ENCODE assay signal across 11 cellular contexts in genomic region chr16:89563639-89564392, GRCh38. TPM values are rescaled to one million over a fixed set of nuclear protein-coding genes. Genes with fewer than 3 reads are reported as not detected.
DNase-seq lines count a peak whose midpoint lies in the region; ATAC-seq, FAIRE-seq and TF ChIP-seq lines count a peak whose summit lies in the region.
"Had no signal": no experiment of that assay in that cellular context is flagged by ENCODE, and none has a peak within 500 bp of the region (broad histone marks: within the 10 kb centered on the region; RNA-seq: fewer than 3 reads in every experiment).

No MANE protein-coding gene starts in this region.

- H3K27me3 ChIP-seq in endodermal cell (ENCODE audit: control insufficient read depth, insufficient read depth, low read length, poor library complexity, severe bottlenecking) = no peaks in the 10 kb centered on the region
- H3K27me3 ChIP-seq: heart left ventricle had no signal

- peaks cover 56% of the 10 kb centered on the region for H3K4me1 Mint-ChIP-seq in endodermal cell

- peaks cover 41% of the 10 kb centered on the region for H3K36me3 ChIP-seq in endodermal cell (ENCODE audit: control insufficient read depth, insufficient read depth, low read length)

- TF ChIP-seq CTCF in A549 (IDR thresholded peaks at IDR 0.05) (no peak), endodermal cell (conservative IDR thresholded peaks at IDR 0.05) (no peak)

- H3K4me2 ChIP-seq in A549 = peak overlapping the region; percentile 99

- H3K9ac ChIP-seq in endodermal cell (ENCODE audit: extremely low read depth, low read length, poor library complexity, severe bottlenecking) = peak overlapping the region; percentile 28

- H3K36me3 Mint-ChIP-seq in endodermal cell (ENCODE audit: low read depth) = peaks cover 35% of the 10 kb centered on the region

- H3K27me3 Mint-ChIP-seq in endodermal cell (ENCODE audit: insufficient read depth) = peaks cover 6% of the 10 kb centered on the region

- peak overlapping the region; percentile 79 for H3K27ac Mint-ChIP-seq in endodermal cell

- H3K9me3 ChIP-seq in A549 (no peaks in the 10 kb centered on the region), endodermal cell (ENCODE audit: control insufficient read depth, low read length) (no peaks in the 10 kb centered on the region)
- H3K9me3 ChIP-seq: heart left ventricle had no signal

- POLR2A ChIA-PET in A549 (lab: Yijun Ruan, JAX) = interaction anchor here (0.9 to 1.4 kb wide), 2 partner anchors 17 to 70 kb away, joined by 3 read pairs; no protein-coding TSS in a partner anchor

- TF ChIP-seq EP300 in A549 (IDR thresholded peaks at IDR 0.05) = no peak

- TF ChIP-seq RAD21 in A549 (conservative IDR thresholded peaks at IDR 0.05 in 1 of 2, IDR thresholded peaks at IDR 0.05 in 1 of 2) = no peak

- WGBS in A549 (ENCODE audit: missing lambda C conversion rate) = 54% methylated on average over 12 of the region's 12 CpGs
- WGBS in endodermal cell (ENCODE audit: insufficient coverage in 1 of 2, insufficient read length in 1 of 2), 2 experiments = 87 to 88% methylated on average over 10 to 12 of the region's 12 CpGs

- H3K4me3 Mint-ChIP-seq in endodermal cell = peak overlapping the region; percentile 94

- CTCF ChIA-PET in A549 (lab: Yijun Ruan, JAX) = interaction anchor here (1.0 to 2.7 kb wide), 6 partner anchors 10 to 78 kb away, joined by 3 to 11 read pairs (median 4); partner anchors contain the start of gene CPNE7

- peak overlapping the region; percentile 99 for H3K4me3 ChIP-seq in A549
- H3K4me3 ChIP-seq in endodermal cell (ENCODE audit: low read length) = peak overlapping the region; percentile 87
- H3K4me3 ChIP-seq: heart left ventricle had no signal

- TF ChIP-seq POLR2A in A549 (IDR thresholded peaks at IDR 0.05; ENCODE audit: low read length) = no peak

- H3K27ac ChIP-seq in A549 (peak overlapping the region in 1 of 2 experiments; percentile 96; a peak in 3 of 6 replicates), endodermal cell (ENCODE audit: low read depth, low read length) (no peak overlapping the region)
- H3K27ac ChIP-seq: heart left ventricle had no signal

- FAIRE-seq in A549 (lab: Jason Lieb, UNC) = no peak
- FAIRE-seq: bronchial epithelial cell had no signal

- no peak for DNase-seq in A549 (ENCODE audit: low read depth in 1 of 2, low spot score in 1 of 2)
- peak; percentile 38 for DNase-seq in ELR (ENCODE audit: low read depth)
- no peak for DNase-seq in endodermal cell
- DNase-seq in hippocampal formation (lab: John Stamatoyannopoulos, UW) = no peak
- no peak for DNase-seq in hepatic stellate cell (ENCODE audit: low spot score)
- DNase-seq: DMS79 treated with DMSO at 0.1 percent for 48 hours, heart left ventricle had no signal

- H3K9me3 Mint-ChIP-seq in endodermal cell = no peaks in the 10 kb centered on the region

- no peak for ATAC-seq in A549
- no peak for ATAC-seq in HG02970 (IDR thresholded peaks at IDR 0.05; ENCODE audit: low FRiP score, unreplicated experiment)
- ATAC-seq in GM19467 (IDR thresholded peaks at IDR 0.05; ENCODE audit: unreplicated experiment) = no peak
- ATAC-seq: heart left ventricle had no signal

- H3K4me1 ChIP-seq in A549 (peaks cover 49% of the 10 kb centered on the region), endodermal cell (ENCODE audit: control insufficient read depth, insufficient read depth, low read length) (peaks cover 14% of the 10 kb centered on the region)

TF ChIP-seq in A549, 52 proteins besides CTCF, POLR2A, EP300 and RAD21:
- 0 out of 2 replicates have a peak, but pooled peaks have one; percentile 10 for TF ChIP-seq HOXA7 (CRISPR knock-in tag; IDR thresholded peaks at IDR 0.05)
- 0 out of 2 replicates have a peak, but pooled peaks have one; percentile 10 for TF ChIP-seq TFCP2L1 (CRISPR knock-in tag; IDR thresholded peaks at IDR 0.05)
- TF ChIP-seq KDM1A (IDR thresholded peaks at IDR 0.05; ENCODE audit: low read depth) = no peak
- TF ChIP-seq JUN (IDR thresholded peaks at IDR 0.05) = peak in 1 of 2 experiments; percentile 44; a peak in 1 of 5 replicates
TF ChIP-seq in A549: peak in this region for 3.

TF ChIP-seq in PFSK-1, 5 proteins besides CTCF, POLR2A, EP300 and RAD21:
- TF ChIP-seq POLR2AphosphoS5 (IDR thresholded peaks at IDR 0.05; ENCODE audit: low read depth, low read length) (peak; percentile 39; the same call in 1 of the 2 replicates), SIN3A (IDR thresholded peaks at IDR 0.05; ENCODE audit: borderline replicate concordance, insufficient read depth, low read length) (no peak)
TF ChIP-seq in PFSK-1: peak in this region for 1.

RNA-seq across cellular contexts. Expression of gene RPL13, which starts 3.3 kb away (rescaled TPM):
- 2,291 and 2,911 TPM in 2 replicates for polyA plus RNA-seq in A549 (2011; rRNA removed)
- polyA plus RNA-seq in A549 (2012; cell fraction: cytosol; rRNA removed) = 5,546 and 6,996 TPM in 2 replicates
- polyA plus RNA-seq in A549 (2012; cell fraction: nucleus; rRNA removed) = 3,523 and 4,870 TPM in 2 replicates
- polyA plus RNA-seq in A549 (2017; fragmentation: RNase III; extraction: RNeasy Plus Mini Kit Qiagen cat#74134 plus additional on column Dnase treatment) = 2,979 to 3,246 TPM (median 3,044 TPM) in 3 replicates
- polyA minus RNA-seq in A549 (2011; rRNA and poly(A)+ RNA removed) = 1,187 and 1,226 TPM in 2 replicates
- 6,865 TPM for polyA plus RNA-seq in PFSK-1 (2012; ENCODE audit: insufficient read length, low read depth)
- total RNA-seq in endodermal cell = 1,000 to 10,000 TPM; 1,911 to 2,019 TPM
- polyA plus RNA-seq in endodermal cell (2013, experiment 1 of 2) = 2,841 TPM
- polyA plus RNA-seq in endodermal cell (2013, experiment 2 of 2) = 2,695 TPM

RNA-seq across cellular contexts. Expression of gene CPNE7, which starts 11.7 kb away (rescaled TPM):
- 22.8 and 25.8 TPM in 2 replicates for polyA plus RNA-seq in A549 (2011; rRNA removed)
- 83.9 and 89.9 TPM in 2 replicates for polyA plus RNA-seq in A549 (2012; cell fraction: cytosol; rRNA removed)
- 1,068 and 1,537 TPM in 2 replicates for polyA plus RNA-seq in A549 (2012; cell fraction: nucleus; rRNA removed)
- polyA plus RNA-seq in A549 (2017; fragmentation: RNase III; extraction: RNeasy Plus Mini Kit Qiagen cat#74134 plus additional on column Dnase treatment) = 42.8 to 55.2 TPM (median 45.2 TPM) in 3 replicates
- polyA minus RNA-seq in A549 (2011; rRNA and poly(A)+ RNA removed) = 10.0 and 10.4 TPM in 2 replicates
- not detected for polyA plus RNA-seq in PFSK-1 (2012; ENCODE audit: insufficient read length, low read depth)
- 1 to 10 TPM; 1.5 to 2.1 TPM for total RNA-seq in endodermal cell
- 5.8 TPM for polyA plus RNA-seq in endodermal cell (2013, experiment 1 of 2)
- 3.4 TPM for polyA plus RNA-seq in endodermal cell (2013, experiment 2 of 2)

RNA-seq across cellular contexts. Expression of gene DPEP1, which starts 49.6 kb away (rescaled TPM):
- 1.5 and 2.6 TPM in 2 replicates for polyA plus RNA-seq in A549 (2011; rRNA removed)
- 1.8 and 2.2 TPM in 2 replicates for polyA plus RNA-seq in A549 (2012; cell fraction: cytosol; rRNA removed)
- polyA plus RNA-seq in A549 (2012; cell fraction: nucleus; rRNA removed) = 4.1 and 4.5 TPM in 2 replicates
- 0.97 to 1.3 TPM (median 1.1 TPM) in 3 replicates for polyA plus RNA-seq in A549 (2017; fragmentation: RNase III; extraction: RNeasy Plus Mini Kit Qiagen cat#74134 plus additional on column Dnase treatment)
- 2.8 and 4.6 TPM in 2 replicates for polyA minus RNA-seq in A549 (2011; rRNA and poly(A)+ RNA removed)
- 2.2 TPM for polyA plus RNA-seq in PFSK-1 (2012; ENCODE audit: insufficient read length, low read depth)
- 1 to 10 TPM in 1 of 2 donors, under 1 TPM in 1; 0.88 to 3.2 TPM for total RNA-seq in endodermal cell
- polyA plus RNA-seq in endodermal cell (2013, experiment 1 of 2) = 1.8 TPM
- 1.0 TPM for polyA plus RNA-seq in endodermal cell (2013, experiment 2 of 2)
- total RNA-seq: heart left ventricle had no signal
- polyA plus RNA-seq: heart left ventricle had no signal

RNA-seq across cellular contexts. Expression of gene SPG7, which starts 55.6 kb away (rescaled TPM):
- 53.2 and 54.4 TPM in 2 replicates for polyA plus RNA-seq in A549 (2011; rRNA removed)
- 57.9 and 61.6 TPM in 2 replicates for polyA plus RNA-seq in A549 (2012; cell fraction: cytosol; rRNA removed)
- polyA plus RNA-seq in A549 (2012; cell fraction: nucleus; rRNA removed) = 434 and 484 TPM in 2 replicates
- 73.2 to 80.6 TPM (median 79.6 TPM) in 3 replicates for polyA plus RNA-seq in A549 (2017; fragmentation: RNase III; extraction: RNeasy Plus Mini Kit Qiagen cat#74134 plus additional on column Dnase treatment)
- polyA minus RNA-seq in A549 (2011; rRNA and poly(A)+ RNA removed) = 51.0 and 58.2 TPM in 2 replicates
- 91.3 TPM for polyA plus RNA-seq in PFSK-1 (2012; ENCODE audit: insufficient read length, low read depth)
- total RNA-seq in endodermal cell = 100 to 1,000 TPM; 153 to 156 TPM
- 85.2 TPM for polyA plus RNA-seq in endodermal cell (2013, experiment 1 of 2)
- 78.0 TPM for polyA plus RNA-seq in endodermal cell (2013, experiment 2 of 2)
